Comparison of ENCODE assay signal across 16 cellular contexts in the genomic region with DNA sequence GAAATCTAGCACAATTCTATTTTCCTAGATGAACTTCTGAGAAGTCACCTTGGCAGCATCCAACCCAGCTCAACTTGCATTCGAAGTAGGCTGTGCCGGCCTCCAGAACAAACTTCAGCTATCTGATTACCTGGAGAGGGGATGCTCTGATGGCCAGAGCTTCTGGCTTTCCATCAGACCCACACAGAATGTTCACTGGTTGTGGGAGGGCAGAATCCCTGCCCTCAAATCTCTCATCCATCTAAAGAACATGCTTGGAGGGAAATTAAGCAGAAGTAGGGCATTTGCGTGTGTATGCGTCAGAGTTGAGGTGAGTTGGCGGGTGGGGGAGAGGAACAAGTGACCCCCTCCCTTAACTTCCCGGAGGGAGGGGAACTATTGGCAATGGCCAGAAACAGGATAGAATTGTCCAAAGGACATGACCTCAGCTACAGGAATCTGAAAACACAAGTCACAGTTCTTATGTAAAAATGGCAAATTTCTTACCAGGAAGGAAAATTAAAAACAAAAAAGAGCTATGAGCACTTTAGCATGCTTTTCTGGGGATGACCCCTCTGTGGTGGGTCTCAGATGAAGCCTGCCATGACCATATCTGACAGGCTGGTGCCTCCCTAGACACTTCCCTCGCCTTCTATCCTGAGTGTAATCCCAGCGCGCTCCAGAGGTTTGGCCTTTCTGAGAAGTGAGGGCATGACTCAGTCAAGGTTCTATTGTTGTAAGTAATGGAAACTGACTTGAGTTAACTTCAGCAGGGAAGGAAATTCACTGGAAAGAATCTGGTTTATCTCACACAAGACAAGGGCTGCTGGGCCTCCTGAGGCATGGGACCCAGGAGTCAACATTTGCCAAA.
DNase-seq lines count a peak whose midpoint lies in the region; ATAC-seq and TF ChIP-seq lines count a peak whose summit lies in the region.
"Had no signal": no experiment of that assay in that cellular context is flagged by ENCODE, and none has a peak within 500 bp of the region (broad histone marks: within the 10 kb centered on the region; RNA-seq: fewer than 3 reads in every experiment).

No MANE protein-coding gene starts in this region.

- no peak for DNase-seq in SK-N-SH
- DNase-seq in endodermal cell: peak; percentile 33
- DNase-seq in kidney tubule cell (ENCODE audit: low spot score): peak; percentile 45
- peak in 1 of 2 donors; percentile 12 for DNase-seq in stimulated activated effector memory CD8-positive, alpha-beta T cell treated with anti-CD3 and anti-CD28 coated beads, Interleukin-12 subunit alpha, Interleukin-12 subunit beta, amount 100 ng/mL, for 72 hours (ENCODE audit: low spot score in 2 of 2)
- DNase-seq in posterior vena cava (ENCODE audit: low spot score): no peak
- DNase-seq in activated CD8-positive, alpha-beta T cell treated with anti-CD3 and anti-CD28 coated beads for 36 hours: no peak
- DNase-seq in activated CD4-positive, alpha-beta T cell treated with anti-CD3 and anti-CD28 coated beads for 36 hours: no peak
- DNase-seq: activated T-cell treated with anti-CD3 and anti-CD28 coated beads, Interleukin-2, amount 50 U/mL, for 4 hours; anterior cingulate cortex; BE2C; NCI-H1436; nucleus accumbens; OCI-M1; stimulated activated CD4-positive, alpha-beta T cell treated with anti-CD3 and anti-CD28 coated beads, Interleukin-15, amount 100 ng/mL, for 24 hours had no signal

- H3K4me2 ChIP-seq in SK-N-SH: 0 out of 2 replicates have a peak overlapping the region, but pooled peaks have one; percentile 7

- H3K27ac ChIP-seq in SK-N-SH (ENCODE audit: low read depth in 2 of 2, low read length in 1 of 2): peak overlapping the region; percentile 73 to 81; a peak in 3 of 4 replicates
- no peak overlapping the region for H3K27ac ChIP-seq in endodermal cell (ENCODE audit: low read depth, low read length)
- H3K27ac ChIP-seq: tibial nerve had no signal

- WGBS in SK-N-SH (ENCODE audit: low lambda C conversion rate): 73% methylated on average over 9 of the region's 9 CpGs
- WGBS in endodermal cell (ENCODE audit: insufficient coverage in 1 of 2, insufficient read length in 1 of 2), 2 experiments: 91 to 100% methylated on average over 2 to 9 of the region's 9 CpGs

- H3K36me3 ChIP-seq in SK-N-SH (replicated peaks in 1 of 2; ENCODE audit: control insufficient read depth in 1 of 2, insufficient read depth in 2 of 2, low read length in 1 of 2) (no peaks in the 10 kb centered on the region), endodermal cell (ENCODE audit: control insufficient read depth, insufficient read depth, low read length) (no peaks in the 10 kb centered on the region)
- H3K36me3 ChIP-seq: BE2C, tibial nerve had no signal

- POLR2A ChIA-PET in SK-N-SH (lab: Yijun Ruan, JAX): no interaction called here
- POLR2A ChIA-PET in activated CD8-positive, alpha-beta T cell treated with anti-CD3 and anti-CD28 coated beads for 36 hours (lab: Charles Lee): no interaction called here
- POLR2A ChIA-PET in activated CD4-positive, alpha-beta T cell treated with anti-CD3 and anti-CD28 coated beads for 36 hours (lab: Charles Lee): no interaction called here

- H3K4me1 ChIP-seq in SK-N-SH (ENCODE audit: control insufficient read depth in 1 of 2, insufficient read depth in 2 of 2, low read depth in 1 of 2, low read length in 1 of 2): peaks cover 7 to 25% of the 10 kb centered on the region in 2 experiments; a peak in 3 of 4 replicates
- no peaks in the 10 kb centered on the region for H3K4me1 ChIP-seq in endodermal cell (ENCODE audit: control insufficient read depth, insufficient read depth, low read length)

- H4K20me1 ChIP-seq in SK-N-SH (ENCODE audit: insufficient read depth): no peaks in the 10 kb centered on the region

- no peak for ATAC-seq in stimulated activated effector memory CD8-positive, alpha-beta T cell treated with anti-CD3 and anti-CD28 coated beads, Interleukin-12 subunit alpha, Interleukin-12 subunit beta, amount 100 ng/mL, for 72 hours
- no peak for ATAC-seq in activated CD8-positive, alpha-beta T cell treated with anti-CD3 and anti-CD28 coated beads for 36 hours
- ATAC-seq in activated CD4-positive, alpha-beta T cell treated with anti-CD3 and anti-CD28 coated beads for 36 hours: no peak
- no peak for ATAC-seq in HG03108 (IDR thresholded peaks at IDR 0.05; ENCODE audit: unreplicated experiment)
- ATAC-seq: activated T-cell treated with anti-CD3 and anti-CD28 coated beads, Interleukin-2, amount 50 U/mL, for 4 hours had no signal

- no peaks in the 10 kb centered on the region for H3K9me3 Mint-ChIP-seq in endodermal cell
- no peaks in the 10 kb centered on the region for H3K9me3 Mint-ChIP-seq in stimulated activated effector memory CD8-positive, alpha-beta T cell treated with anti-CD3 and anti-CD28 coated beads, Interleukin-12 subunit alpha, Interleukin-12 subunit beta, amount 100 ng/mL, for 72 hours
- no peaks in the 10 kb centered on the region for H3K9me3 Mint-ChIP-seq in activated CD8-positive, alpha-beta T cell treated with anti-CD3 and anti-CD28 coated beads for 36 hours
- no peaks in the 10 kb centered on the region for H3K9me3 Mint-ChIP-seq in activated CD4-positive, alpha-beta T cell treated with anti-CD3 and anti-CD28 coated beads for 36 hours (ENCODE audit: low read depth)
- H3K9me3 Mint-ChIP-seq: activated T-cell treated with anti-CD3 and anti-CD28 coated beads, Interleukin-2, amount 50 U/mL, for 4 hours had no signal

- CTCF ChIA-PET in SK-N-SH (lab: Yijun Ruan, JAX): interaction anchor here (1.0 to 1.9 kb wide), 5 partner anchors 8 to 883 kb away, joined by 3 to 7 read pairs (median 5); no protein-coding TSS in a partner anchor
- CTCF ChIA-PET in activated CD8-positive, alpha-beta T cell treated with anti-CD3 and anti-CD28 coated beads for 36 hours (lab: Charles Lee): interaction anchor here (1.9 kb wide), 1 partner anchor 265 kb away, joined by 6 read pairs; no protein-coding TSS in a partner anchor
- CTCF ChIA-PET in activated CD4-positive, alpha-beta T cell treated with anti-CD3 and anti-CD28 coated beads for 36 hours (lab: Charles Lee): interaction anchor here (1.4 kb wide), 1 partner anchor 8 kb away, joined by 4 read pairs; no protein-coding TSS in a partner anchor

- no peak overlapping the region for H3K9ac ChIP-seq in SK-N-SH
- no peak overlapping the region for H3K9ac ChIP-seq in endodermal cell (ENCODE audit: extremely low read depth, low read length, poor library complexity, severe bottlenecking)

- no peaks in the 10 kb centered on the region for H3K9me2 ChIP-seq in SK-N-SH

- H3K4me1 Mint-ChIP-seq in endodermal cell: no peaks in the 10 kb centered on the region
- no peaks in the 10 kb centered on the region for H3K4me1 Mint-ChIP-seq in stimulated activated effector memory CD8-positive, alpha-beta T cell treated with anti-CD3 and anti-CD28 coated beads, Interleukin-12 subunit alpha, Interleukin-12 subunit beta, amount 100 ng/mL, for 72 hours
- H3K4me1 Mint-ChIP-seq in activated CD8-positive, alpha-beta T cell treated with anti-CD3 and anti-CD28 coated beads for 36 hours (ENCODE audit: low read depth): no peaks in the 10 kb centered on the region
- H3K4me1 Mint-ChIP-seq in activated CD4-positive, alpha-beta T cell treated with anti-CD3 and anti-CD28 coated beads for 36 hours: no peaks in the 10 kb centered on the region

- peaks cover 11% of the 10 kb centered on the region for H3F3A ChIP-seq in SK-N-SH (replicated peaks; ENCODE audit: insufficient read depth)

- peak; percentile 62 to 71; a peak in 3 of 4 replicates for TF ChIP-seq EP300 in SK-N-SH (IDR thresholded peaks at IDR 0.05; ENCODE audit: borderline replicate concordance in 1 of 2, low read depth in 1 of 2, low read length in 1 of 2)

- no peak overlapping the region for H2AFZ ChIP-seq in SK-N-SH (ENCODE audit: low read depth)

- no peaks in the 10 kb centered on the region for H3K27me3 ChIP-seq in SK-N-SH (ENCODE audit: insufficient read depth)
- H3K27me3 ChIP-seq in endodermal cell (ENCODE audit: control insufficient read depth, insufficient read depth, low read length, poor library complexity, severe bottlenecking): no peaks in the 10 kb centered on the region
- H3K27me3 ChIP-seq: BE2C, tibial nerve had no signal

- H3K27ac Mint-ChIP-seq in endodermal cell: no peak overlapping the region
- H3K27ac Mint-ChIP-seq in stimulated activated effector memory CD8-positive, alpha-beta T cell treated with anti-CD3 and anti-CD28 coated beads, Interleukin-12 subunit alpha, Interleukin-12 subunit beta, amount 100 ng/mL, for 72 hours: peak overlapping the region; percentile 48
- no peak overlapping the region for H3K27ac Mint-ChIP-seq in activated CD8-positive, alpha-beta T cell treated with anti-CD3 and anti-CD28 coated beads for 36 hours
- no peak overlapping the region for H3K27ac Mint-ChIP-seq in activated CD4-positive, alpha-beta T cell treated with anti-CD3 and anti-CD28 coated beads for 36 hours

- no peaks in the 10 kb centered on the region for H3K36me3 Mint-ChIP-seq in endodermal cell (ENCODE audit: low read depth)
- H3K36me3 Mint-ChIP-seq in stimulated activated effector memory CD8-positive, alpha-beta T cell treated with anti-CD3 and anti-CD28 coated beads, Interleukin-12 subunit alpha, Interleukin-12 subunit beta, amount 100 ng/mL, for 72 hours: peaks cover 6% of the 10 kb centered on the region
- no peaks in the 10 kb centered on the region for H3K36me3 Mint-ChIP-seq in activated CD8-positive, alpha-beta T cell treated with anti-CD3 and anti-CD28 coated beads for 36 hours (ENCODE audit: low read depth)
- no peaks in the 10 kb centered on the region for H3K36me3 Mint-ChIP-seq in activated CD4-positive, alpha-beta T cell treated with anti-CD3 and anti-CD28 coated beads for 36 hours (ENCODE audit: low read depth)

- no peak; the same call in 1 of the 2 replicates for TF ChIP-seq RAD21 in SK-N-SH (IDR thresholded peaks at IDR 0.05; ENCODE audit: low read length)

- peaks cover 6% of the 10 kb centered on the region for H3K27me3 Mint-ChIP-seq in endodermal cell (ENCODE audit: insufficient read depth)
- no peaks in the 10 kb centered on the region for H3K27me3 Mint-ChIP-seq in activated CD8-positive, alpha-beta T cell treated with anti-CD3 and anti-CD28 coated beads for 36 hours
- peaks cover 2% of the 10 kb centered on the region for H3K27me3 Mint-ChIP-seq in activated CD4-positive, alpha-beta T cell treated with anti-CD3 and anti-CD28 coated beads for 36 hours

- H3K79me2 ChIP-seq in SK-N-SH (ENCODE audit: insufficient read depth): no peaks in the 10 kb centered on the region

- H3K9me3 ChIP-seq in SK-N-SH (no peaks in the 10 kb centered on the region), endodermal cell (ENCODE audit: control insufficient read depth, low read length) (no peaks in the 10 kb centered on the region)
- H3K9me3 ChIP-seq: BE2C had no signal

- no peak overlapping the region for H3K4me3 ChIP-seq in SK-N-SH (ENCODE audit: low read depth in 2 of 2, low read length in 1 of 2)
- no peak overlapping the region for H3K4me3 ChIP-seq in endodermal cell (ENCODE audit: low read length)
- H3K4me3 ChIP-seq: tibial nerve had no signal

- no peak for TF ChIP-seq CTCF in SK-N-SH (IDR thresholded peaks at IDR 0.05)
- TF ChIP-seq CTCF in endodermal cell (conservative IDR thresholded peaks at IDR 0.05): no peak
- no peak for TF ChIP-seq CTCF in activated CD8-positive, alpha-beta T cell treated with anti-CD3 and anti-CD28 coated beads for 36 hours (IDR thresholded peaks at IDR 0.05)

- H3K4me3 Mint-ChIP-seq in endodermal cell: no peak overlapping the region
- H3K4me3 Mint-ChIP-seq in stimulated activated effector memory CD8-positive, alpha-beta T cell treated with anti-CD3 and anti-CD28 coated beads, Interleukin-12 subunit alpha, Interleukin-12 subunit beta, amount 100 ng/mL, for 72 hours: no peak overlapping the region
- H3K4me3 Mint-ChIP-seq in activated CD8-positive, alpha-beta T cell treated with anti-CD3 and anti-CD28 coated beads for 36 hours: no peak overlapping the region
- H3K4me3 Mint-ChIP-seq in activated CD4-positive, alpha-beta T cell treated with anti-CD3 and anti-CD28 coated beads for 36 hours: no peak overlapping the region
- H3K4me3 Mint-ChIP-seq: activated T-cell treated with anti-CD3 and anti-CD28 coated beads, Interleukin-2, amount 50 U/mL, for 4 hours had no signal

- intact Hi-C loops in posterior vena cava (cut with DNase I): no loop called here
- intact Hi-C loops in activated CD8-positive, alpha-beta T cell treated with anti-CD3 and anti-CD28 coated beads for 36 hours (cut with micrococcal nuclease): no loop called here
- intact Hi-C loops in activated CD4-positive, alpha-beta T cell treated with anti-CD3 and anti-CD28 coated beads for 36 hours (cut with DNase I, micrococcal nuclease): no loop called here

Comparison
In these comparisons a context has a peak if more than half of its experiments do, and no peak if none do; other contexts are left out.
1. DNase-seq: peak in endodermal cell (single experiment) and kidney tubule cell (single experiment); none in SK-N-SH (single experiment), posterior vena cava (single experiment), activated CD8-positive, alpha-beta T cell treated with anti-CD3 and anti-CD28 coated beads for 36 hours (single experiment) and activated CD4-positive, alpha-beta T cell treated with anti-CD3 and anti-CD28 coated beads for 36 hours (single experiment).